Comparison of ENCODE assay signal across 8 cellular contexts in genomic region chr7:120858299-120858636, GRCh38. TPM values are rescaled to one million over a fixed set of nuclear protein-coding genes. Genes with fewer than 3 reads are reported as not detected.
DNase-seq lines count a peak whose midpoint lies in the region; ATAC-seq and TF ChIP-seq lines count a peak whose summit lies in the region.

No MANE protein-coding gene starts in this region.

- no peak overlapping the region for H3K27ac ChIP-seq in SK-N-MC

- TF ChIP-seq CTCF in foreskin fibroblast (IDR thresholded peaks at IDR 0.05; ENCODE audit: low read depth, low read length) (no peak), GM10266 (IDR thresholded peaks at IDR 0.05; ENCODE audit: control insufficient read depth, insufficient read depth, low read depth, missing control alignments) (no peak)

- peak overlapping the region; percentile 67 for H3K9ac ChIP-seq in SK-N-MC (ENCODE audit: insufficient read length)

- DNase-seq in SK-N-MC (ENCODE audit: low read depth, low spot score), result no peak
- DNase-seq in foreskin fibroblast, result no peak
- DNase-seq in renal cortical epithelial cell (ENCODE audit: low read depth), result peak; percentile 68
- DNase-seq in DMS 273 treated with DMSO at 0.1 percent for 48 hours (lab: John Stamatoyannopoulos, UW), result no peak
- no peak for DNase-seq in COLO829 (ENCODE audit: low spot score)
- DNase-seq in GM10266 (ENCODE audit: extremely low spot score), result no peak
- DNase-seq in GOT3 (lab: John Stamatoyannopoulos, UW), result no peak

- peak overlapping the region; percentile 80 for H3K4me3 ChIP-seq in SK-N-MC
- peak overlapping the region; percentile 65 to 70 for H3K4me3 ChIP-seq in foreskin fibroblast (ENCODE audit: low read depth in 1 of 2, low read length in 2 of 2)

- no peaks in the 10 kb centered on the region for H3K9me3 ChIP-seq in SK-N-MC (ENCODE audit: low read depth, low read length)

- peak; percentile 0 for ATAC-seq in GM19035 (IDR thresholded peaks at IDR 0.05; ENCODE audit: unreplicated experiment)

- H3K36me3 ChIP-seq in SK-N-MC (ENCODE audit: insufficient read depth, low read length), result no peaks in the 10 kb centered on the region

RNA-seq across cellular contexts. Expression of gene TSPAN12, which starts 0.3 kb away (rescaled TPM):
- total RNA-seq in renal cortical epithelial cell, result 29.7 and 60.5 TPM in 2 replicates
